14 cellular contexts compared by ENCODE assay signal in genomic region chr16:58426960-58427359, GRCh38. TPM values are rescaled to one million over a fixed set of nuclear protein-coding genes. Genes with fewer than 3 reads are reported as not detected.
DNase-seq lines count a peak whose midpoint lies in the region; ATAC-seq and TF ChIP-seq lines count a peak whose summit lies in the region.
"Had no signal": no experiment of that assay in that cellular context is flagged by ENCODE, and none has a peak within 500 bp of the region (broad histone marks: within the 10 kb centered on the region; RNA-seq: fewer than 3 reads in every experiment).

No MANE protein-coding gene starts in this region.

- H3K27me3 Mint-ChIP-seq in T-helper 17 cell = peaks cover 10% of the 10 kb centered on the region
- H3K27me3 Mint-ChIP-seq in activated T-helper 1 cell treated with anti-CD3 and anti-CD28 coated beads, Interleukin-12 subunit alpha, Interleukin-12 subunit beta, Interleukin-2, Interleukin-4 antibody, amounts not matched to agents 30 ng/mL and 10 ng/mL and 1 ng/mL, durations not matched to agents 14 hours and 24 hours and 36 hours (ENCODE audit: insufficient read depth) = peaks cover 13% of the 10 kb centered on the region

- H3K36me3 Mint-ChIP-seq in T-helper 17 cell (ENCODE audit: low read depth) = no peaks in the 10 kb centered on the region
- H3K36me3 Mint-ChIP-seq in activated T-helper 1 cell treated with anti-CD3 and anti-CD28 coated beads, Interleukin-12 subunit alpha, Interleukin-12 subunit beta, Interleukin-2, Interleukin-4 antibody, amounts not matched to agents 30 ng/mL and 10 ng/mL and 1 ng/mL, durations not matched to agents 14 hours and 24 hours and 36 hours (ENCODE audit: low read depth) = no peaks in the 10 kb centered on the region

- H3K27me3 ChIP-seq in right cardiac atrium (ENCODE audit: control insufficient read depth, insufficient read depth) = no peaks in the 10 kb centered on the region

- intact Hi-C loops in right cardiac atrium (cut with DNase I) = no loop called here
- intact Hi-C loops in activated T-helper 1 cell treated with anti-CD3 and anti-CD28 coated beads, Interleukin-12 subunit alpha, Interleukin-12 subunit beta, Interleukin-2, Interleukin-4 antibody, amounts not matched to agents 30 ng/mL and 10 ng/mL and 1 ng/mL, durations not matched to agents 14 hours and 24 hours and 36 hours (cut with micrococcal nuclease) = no loop called here

- H3K4me1 ChIP-seq in HEK293 (ENCODE audit: control insufficient read depth, insufficient read depth, low read length) = no peaks in the 10 kb centered on the region
- no peaks in the 10 kb centered on the region for H3K4me1 ChIP-seq in right cardiac atrium (ENCODE audit: control insufficient read depth, insufficient read depth, low read length)
- H3K4me1 ChIP-seq: esophagus muscularis mucosa had no signal

- CTCF ChIA-PET in HEK293 (lab: Yijun Ruan, JAX) = interaction anchor here (0.6 kb wide), 1 partner anchor 18 kb away, joined by 8 read pairs; no protein-coding TSS in a partner anchor

- no peak overlapping the region for H3K4me3 Mint-ChIP-seq in T-helper 17 cell
- no peak overlapping the region for H3K4me3 Mint-ChIP-seq in activated T-helper 1 cell treated with anti-CD3 and anti-CD28 coated beads, Interleukin-12 subunit alpha, Interleukin-12 subunit beta, Interleukin-2, Interleukin-4 antibody, amounts not matched to agents 30 ng/mL and 10 ng/mL and 1 ng/mL, durations not matched to agents 14 hours and 24 hours and 36 hours
- H3K4me3 Mint-ChIP-seq: activated CD4-positive, alpha-beta T cell treated with anti-CD3 and anti-CD28 coated beads, Interleukin-2, amount 10 ng/mL, durations not matched to agents 7 days and 5 days had no signal

- POLR2A ChIA-PET in HEK293 (lab: Yijun Ruan, JAX) = no interaction called here

- peak overlapping the region; percentile 85 for H3K27ac Mint-ChIP-seq in T-helper 17 cell
- H3K27ac Mint-ChIP-seq in activated T-helper 1 cell treated with anti-CD3 and anti-CD28 coated beads, Interleukin-12 subunit alpha, Interleukin-12 subunit beta, Interleukin-2, Interleukin-4 antibody, amounts not matched to agents 30 ng/mL and 10 ng/mL and 1 ng/mL, durations not matched to agents 14 hours and 24 hours and 36 hours = no peak overlapping the region
- H3K27ac Mint-ChIP-seq: activated CD4-positive, alpha-beta T cell treated with anti-CD3 and anti-CD28 coated beads, Interleukin-2, amount 10 ng/mL, durations not matched to agents 7 days and 5 days had no signal

- H3K4me1 Mint-ChIP-seq in T-helper 17 cell = peaks cover 22% of the 10 kb centered on the region
- H3K4me1 Mint-ChIP-seq in activated T-helper 1 cell treated with anti-CD3 and anti-CD28 coated beads, Interleukin-12 subunit alpha, Interleukin-12 subunit beta, Interleukin-2, Interleukin-4 antibody, amounts not matched to agents 30 ng/mL and 10 ng/mL and 1 ng/mL, durations not matched to agents 14 hours and 24 hours and 36 hours (ENCODE audit: low read depth) = peaks cover 15% of the 10 kb centered on the region

- no peak for ATAC-seq in T-helper 17 cell
- ATAC-seq in right cardiac atrium = peak; percentile 58 to 79
- no peak for ATAC-seq in GM18858 (IDR thresholded peaks at IDR 0.05; ENCODE audit: unreplicated experiment)

- WGBS in right cardiac atrium = 31% methylated on average over 2 of the region's 2 CpGs

- H3K27ac ChIP-seq in HEK293 (ENCODE audit: extremely low read depth, low read depth, low read length) (no peak overlapping the region), right cardiac atrium (ENCODE audit: low read length) (peak overlapping the region; percentile 7)
- H3K27ac ChIP-seq: esophagus muscularis mucosa had no signal

- no peaks in the 10 kb centered on the region for H3K36me3 ChIP-seq in HEK293 (ENCODE audit: control insufficient read depth in 2 of 2, insufficient read depth in 1 of 2, low read length in 2 of 2)
- H3K36me3 ChIP-seq: esophagus muscularis mucosa had no signal

- no peak for TF ChIP-seq CTCF in HEK293 (tag by site-specific recombination; IDR thresholded peaks at IDR 0.05)

- H3K9me3 ChIP-seq in HEK293 (ENCODE audit: control insufficient read depth, insufficient read depth, low read depth, low read length) (no peaks in the 10 kb centered on the region), T-helper 17 cell (ENCODE audit: control insufficient read depth, low read length, poor library complexity, severe bottlenecking) (no peaks in the 10 kb centered on the region), right cardiac atrium (ENCODE audit: control insufficient read depth, low read length) (no peaks in the 10 kb centered on the region)
- H3K9me3 ChIP-seq: esophagus muscularis mucosa had no signal

- DNase-seq in A172 (ENCODE audit: low spot score) = peak; percentile 33
- no peak for DNase-seq in T-helper 17 cell
- DNase-seq in right cardiac atrium = peak; percentile 41 to 80 (median 76)
- no peak for DNase-seq in islet precursor cell
- no peak for DNase-seq in DMS153 treated with DMSO at 0.1 percent for 48 hours (lab: John Stamatoyannopoulos, UW; ENCODE audit: unreplicated experiment)
- no peak for DNase-seq in activated T-helper 1 cell treated with anti-CD3 and anti-CD28 coated beads, Interleukin-12 subunit alpha, Interleukin-12 subunit beta, Interleukin-2, Interleukin-4 antibody, amounts not matched to agents 30 ng/mL and 10 ng/mL and 1 ng/mL, durations not matched to agents 14 hours and 24 hours and 36 hours (ENCODE audit: low spot score)
- DNase-seq: activated CD4-positive, alpha-beta T cell treated with anti-CD3 and anti-CD28 coated beads, Interleukin-2, amount 10 ng/mL, durations not matched to agents 7 days and 5 days; activated effector memory CD4-positive, alpha-beta T cell treated with anti-CD3 and anti-CD28 coated beads, Interleukin-2, amount 50 U/mL, for 16 hours; occipital lobe; RPMI8226; stimulated activated CD4-positive, alpha-beta T cell treated with anti-CD3 and anti-CD28 coated beads, Interleukin-15, amount 100 ng/mL, for 24 hours had no signal

- no peak overlapping the region for H3K4me3 ChIP-seq in HEK293 (ENCODE audit: low read depth, low read length)
- H3K4me3 ChIP-seq in right cardiac atrium (ENCODE audit: low read length) = no peak overlapping the region
- H3K4me3 ChIP-seq: esophagus muscularis mucosa had no signal

- H3K9me3 Mint-ChIP-seq in activated T-helper 1 cell treated with anti-CD3 and anti-CD28 coated beads, Interleukin-12 subunit alpha, Interleukin-12 subunit beta, Interleukin-2, Interleukin-4 antibody, amounts not matched to agents 30 ng/mL and 10 ng/mL and 1 ng/mL, durations not matched to agents 14 hours and 24 hours and 36 hours = no peaks in the 10 kb centered on the region
- H3K9me3 Mint-ChIP-seq: activated CD4-positive, alpha-beta T cell treated with anti-CD3 and anti-CD28 coated beads, Interleukin-2, amount 10 ng/mL, durations not matched to agents 7 days and 5 days had no signal

TF ChIP-seq in HEK293, 187 proteins besides CTCF, POLR2A, EP300 and RAD21 (continues in another document):
- TF ChIP-seq, protein P1, sequence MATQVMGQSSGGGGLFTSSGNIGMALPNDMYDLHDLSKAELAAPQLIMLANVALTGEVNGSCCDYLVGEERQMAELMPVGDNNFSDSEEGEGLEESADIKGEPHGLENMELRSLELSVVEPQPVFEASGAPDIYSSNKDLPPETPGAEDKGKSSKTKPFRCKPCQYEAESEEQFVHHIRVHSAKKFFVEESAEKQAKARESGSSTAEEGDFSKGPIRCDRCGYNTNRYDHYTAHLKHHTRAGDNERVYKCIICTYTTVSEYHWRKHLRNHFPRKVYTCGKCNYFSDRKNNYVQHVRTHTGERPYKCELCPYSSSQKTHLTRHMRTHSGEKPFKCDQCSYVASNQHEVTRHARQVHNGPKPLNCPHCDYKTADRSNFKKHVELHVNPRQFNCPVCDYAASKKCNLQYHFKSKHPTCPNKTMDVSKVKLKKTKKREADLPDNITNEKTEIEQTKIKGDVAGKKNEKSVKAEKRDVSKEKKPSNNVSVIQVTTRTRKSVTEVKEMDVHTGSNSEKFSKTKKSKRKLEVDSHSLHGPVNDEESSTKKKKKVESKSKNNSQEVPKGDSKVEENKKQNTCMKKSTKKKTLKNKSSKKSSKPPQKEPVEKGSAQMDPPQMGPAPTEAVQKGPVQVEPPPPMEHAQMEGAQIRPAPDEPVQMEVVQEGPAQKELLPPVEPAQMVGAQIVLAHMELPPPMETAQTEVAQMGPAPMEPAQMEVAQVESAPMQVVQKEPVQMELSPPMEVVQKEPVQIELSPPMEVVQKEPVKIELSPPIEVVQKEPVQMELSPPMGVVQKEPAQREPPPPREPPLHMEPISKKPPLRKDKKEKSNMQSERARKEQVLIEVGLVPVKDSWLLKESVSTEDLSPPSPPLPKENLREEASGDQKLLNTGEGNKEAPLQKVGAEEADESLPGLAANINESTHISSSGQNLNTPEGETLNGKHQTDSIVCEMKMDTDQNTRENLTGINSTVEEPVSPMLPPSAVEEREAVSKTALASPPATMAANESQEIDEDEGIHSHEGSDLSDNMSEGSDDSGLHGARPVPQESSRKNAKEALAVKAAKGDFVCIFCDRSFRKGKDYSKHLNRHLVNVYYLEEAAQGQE (tag by site-specific recombination; IDR thresholded peaks at IDR 0.05) = no peak
- TF ChIP-seq BCL11A (tag by site-specific recombination; IDR thresholded peaks at IDR 0.05; ENCODE audit: low read depth) (no peak), ZNF341 (tag by site-specific recombination; IDR thresholded peaks at IDR 0.05; ENCODE audit: low read depth) (no peak), PRDM4 (tag by site-specific recombination; IDR thresholded peaks at IDR 0.05) (no peak)

RNA-seq across cellular contexts. Expression of gene GINS3, which starts 34.7 kb away (rescaled TPM):
- 30.5 and 34.0 TPM in 2 replicates for total RNA-seq in A172 (2014; rRNA removed; shearing (Covaris generic))
- total RNA-seq in T-helper 17 cell (under 1 TPM; 0.77 to 0.86 TPM), right cardiac atrium (1 to 10 TPM; 6.3 to 8.0 (median 6.7) TPM)
- polyA plus RNA-seq in right cardiac atrium = 6.5 TPM
- 23.8 and 25.3 TPM in 2 replicates for total RNA-seq in activated T-helper 1 cell treated with anti-CD3 and anti-CD28 coated beads, Interleukin-12 subunit alpha, Interleukin-12 subunit beta, Interleukin-2, Interleukin-4 antibody, amounts not matched to agents 30 ng/mL and 10 ng/mL and 1 ng/mL, durations not matched to agents 14 hours and 24 hours and 36 hours

Comparison
In these comparisons a context has a peak if more than half of its experiments do, and no peak if none do; other contexts are left out.
1. DNase-seq: peak in A172 (single experiment) and right cardiac atrium (3 of 3); none in T-helper 17 cell (0 of 3), islet precursor cell (single experiment), DMS153 treated with DMSO at 0.1 percent for 48 hours (single experiment) and activated T-helper 1 cell treated with anti-CD3 and anti-CD28 coated beads, Interleukin-12 subunit alpha, Interleukin-12 subunit beta, Interleukin-2, Interleukin-4 antibody, amounts not matched to agents 30 ng/mL and 10 ng/mL and 1 ng/mL, durations not matched to agents 14 hours and 24 hours and 36 hours (single experiment).
2. ATAC-seq: peak in right cardiac atrium (2 of 2); none in T-helper 17 cell (single experiment) and GM18858 (single experiment).